ENCODE assay signal across 16 cellular contexts in genomic region chr4:140935259-140935658, GRCh38.
DNase-seq lines count a peak whose midpoint lies in the region; ATAC-seq, FAIRE-seq and TF ChIP-seq lines count a peak whose summit lies in the region.
"Had no signal": no experiment of that assay in that cellular context is flagged by ENCODE, and none has a peak within 500 bp of the region (broad histone marks: within the 10 kb centered on the region; RNA-seq: fewer than 3 reads in every experiment).

No MANE protein-coding gene starts in this region.

- intact Hi-C loops in aorta (cut with DNase I), result loop anchor here in 1 of 2 donors (5.0 kb wide), 1 partner anchor 197 kb away; the partner anchor contains the start of gene RNF150

- no peaks in the 10 kb centered on the region for H3K36me3 Mint-ChIP-seq in astrocyte (ENCODE audit: low read depth, unreplicated experiment)
- H3K36me3 Mint-ChIP-seq: activated naive CD4-positive, alpha-beta T cell treated with anti-CD3 and anti-CD28 coated beads, Interleukin-2, amount 10 ng/mL, durations not matched to agents 7 days and 5 days had no signal

- peaks cover 14% of the 10 kb centered on the region for H3K4me1 ChIP-seq in astrocyte (ENCODE audit: insufficient read depth, low read length)
- peaks cover 0 to 13% of the 10 kb centered on the region in 2 donors for H3K4me1 ChIP-seq in aorta (ENCODE audit: control insufficient read depth in 1 of 2, insufficient read depth in 2 of 2, low read length in 2 of 2)

- no peak overlapping the region for H3K4me2 ChIP-seq in astrocyte (ENCODE audit: low read length)

- no peak for TF ChIP-seq CTCF in astrocyte (IDR thresholded peaks at IDR 0.05; ENCODE audit: insufficient read depth, low read depth, low read length)

- DNase-seq in NCI-H82 (lab: John Stamatoyannopoulos, UW), result peak; percentile 29
- no peak for DNase-seq in NCI-H82 treated with DMSO at 0.1 percent for 48 hours (lab: John Stamatoyannopoulos, UW; ENCODE audit: unreplicated experiment)
- peak; percentile 61 for DNase-seq in astrocyte (ENCODE audit: low read depth)
- DNase-seq in medulla oblongata (ENCODE audit: extremely low spot score), result peak; percentile 26
- no peak for DNase-seq in aorta
- DNase-seq in DMS79 treated with DMSO at 0.1 percent for 48 hours (lab: John Stamatoyannopoulos, UW), result no peak
- DNase-seq in GF-D8 (lab: John Stamatoyannopoulos, UW), result no peak
- no peak for DNase-seq in CD1c-positive myeloid dendritic cell (ENCODE audit: extremely low spot score)
- DNase-seq: activated CD8-positive, alpha-beta memory T cell treated with anti-CD3 and anti-CD28 coated beads for 24 hours; activated naive CD4-positive, alpha-beta T cell treated with anti-CD3 and anti-CD28 coated beads, Interleukin-2, amount 10 ng/mL, durations not matched to agents 7 days and 5 days; DND-41; NCI-H510A treated with DMSO at 0.1 percent for 48 hours had no signal

- H3K4me3 ChIP-seq in astrocyte (ENCODE audit: insufficient read depth, low read depth, low read length), result no peak overlapping the region
- H3K4me3 ChIP-seq in aorta (ENCODE audit: low read length in 2 of 2), result no peak overlapping the region

- H3K9me3 ChIP-seq in astrocyte (ENCODE audit: insufficient read depth, low read depth, low read length), result no peaks in the 10 kb centered on the region
- H3K9me3 ChIP-seq in aorta (ENCODE audit: control insufficient read depth, low read length), result no peaks in the 10 kb centered on the region

- no peak overlapping the region for H3K9ac ChIP-seq in astrocyte (ENCODE audit: low read length)

- H3K27me3 Mint-ChIP-seq in astrocyte (ENCODE audit: low read depth, unreplicated experiment), result no peaks in the 10 kb centered on the region

- no peak for FAIRE-seq in astrocyte (lab: Jason Lieb, UNC)
- FAIRE-seq: colon, H54, TTC549 had no signal

- 2 to 3% methylated on average over 4 of the region's 4 CpGs for WGBS in aorta, 2 donors

- H2AFZ ChIP-seq in astrocyte (ENCODE audit: low read depth, low read length), result no peak overlapping the region

- peaks cover 6% of the 10 kb centered on the region for H3K4me1 Mint-ChIP-seq in astrocyte (ENCODE audit: low read depth, unreplicated experiment)
- H3K4me1 Mint-ChIP-seq: activated naive CD4-positive, alpha-beta T cell treated with anti-CD3 and anti-CD28 coated beads, Interleukin-2, amount 10 ng/mL, durations not matched to agents 7 days and 5 days had no signal

- H3K27me3 ChIP-seq in astrocyte (ENCODE audit: insufficient read depth, low read length) (no peaks in the 10 kb centered on the region), aorta (ENCODE audit: control insufficient read depth in 1 of 2, insufficient read depth in 2 of 2, low read length in 1 of 2) (no peaks in the 10 kb centered on the region)

- H3K79me2 ChIP-seq in astrocyte (ENCODE audit: insufficient read depth, low read length), result no peaks in the 10 kb centered on the region

- no peak overlapping the region for H3K4me3 Mint-ChIP-seq in astrocyte (ENCODE audit: unreplicated experiment)
- H3K4me3 Mint-ChIP-seq: activated naive CD4-positive, alpha-beta T cell treated with anti-CD3 and anti-CD28 coated beads, Interleukin-2, amount 10 ng/mL, durations not matched to agents 7 days and 5 days had no signal

- H3K27ac ChIP-seq in astrocyte (ENCODE audit: low read depth, low read length), result no peak overlapping the region
- H3K27ac ChIP-seq in aorta (ENCODE audit: low read depth in 1 of 2, low read length in 2 of 2), result no peak overlapping the region
- H3K27ac ChIP-seq: 22Rv1 had no signal

- H3K9me3 Mint-ChIP-seq in astrocyte (ENCODE audit: unreplicated experiment), result no peaks in the 10 kb centered on the region
- H3K9me3 Mint-ChIP-seq: activated naive CD4-positive, alpha-beta T cell treated with anti-CD3 and anti-CD28 coated beads, Interleukin-2, amount 10 ng/mL, durations not matched to agents 7 days and 5 days had no signal

- H3K27ac Mint-ChIP-seq in astrocyte (ENCODE audit: unreplicated experiment), result no peak overlapping the region
- H3K27ac Mint-ChIP-seq: activated naive CD4-positive, alpha-beta T cell treated with anti-CD3 and anti-CD28 coated beads, Interleukin-2, amount 10 ng/mL, durations not matched to agents 7 days and 5 days had no signal

- H3K36me3 ChIP-seq in astrocyte (ENCODE audit: insufficient read depth, low read length) (no peaks in the 10 kb centered on the region), aorta (ENCODE audit: control insufficient read depth in 1 of 2, insufficient read depth in 2 of 2, low read length in 1 of 2) (no peaks in the 10 kb centered on the region)

- peak; percentile 54 for ATAC-seq in aorta (ENCODE audit: low FRiP score)

- no peaks in the 10 kb centered on the region for H4K20me1 ChIP-seq in astrocyte (ENCODE audit: insufficient read depth, low read length)

Comparison
In these comparisons a context has a peak if more than half of its experiments do, and no peak if none do; other contexts are left out.
1. DNase-seq: peak in NCI-H82 (single experiment), astrocyte (single experiment) and medulla oblongata (single experiment); none in NCI-H82 treated with DMSO at 0.1 percent for 48 hours (single experiment), aorta (0 of 2), DMS79 treated with DMSO at 0.1 percent for 48 hours (single experiment), GF-D8 (single experiment) and CD1c-positive myeloid dendritic cell (single experiment).